In genomic region chr20:20367681-20368413, GRCh38 we compare ENCODE assay signal across 8 cellular contexts. TPM values are rescaled to one million over a fixed set of nuclear protein-coding genes. Genes with fewer than 3 reads are reported as not detected.
DNase-seq lines count a peak whose midpoint lies in the region; ATAC-seq, FAIRE-seq and TF ChIP-seq lines count a peak whose summit lies in the region.

Gene INSM1, plus strand, starts transcription at chr20:20368104. Its CDS starts 164 bp downstream, at chr20:20368268.

- FAIRE-seq in frontal cortex (lab: Jason Lieb, UNC) (no peak), small intestine (lab: Jason Lieb, UNC) (no peak)

- H3K27me3 Mint-ChIP-seq in CD8-positive, alpha-beta memory T cell: peaks cover 45 to 63% of the 10 kb centered on the region in 2 donors

- no peak within 1 kb of the TSS for H3K27ac Mint-ChIP-seq in CD8-positive, alpha-beta memory T cell

- CTCF ChIA-PET in CD8-positive, alpha-beta memory T cell (lab: Charles Lee): no interaction called here

- ATAC-seq in HG03095 (IDR thresholded peaks at IDR 0.05; ENCODE audit: unreplicated experiment) (no peak), HG03175 (IDR thresholded peaks at IDR 0.05; ENCODE audit: unreplicated experiment) (no peak), GM21619 (IDR thresholded peaks at IDR 0.05; ENCODE audit: unreplicated experiment) (no peak)

- peaks cover 12 to 34% (median 13%) of the 10 kb centered on the region in 3 donors for H3K4me1 Mint-ChIP-seq in CD8-positive, alpha-beta memory T cell

- H3K9me3 Mint-ChIP-seq in CD8-positive, alpha-beta memory T cell: no peaks in the 10 kb centered on the region

- no peaks in the 10 kb centered on the region for H3K36me3 ChIP-seq in CD8-positive, alpha-beta memory T cell (ENCODE audit: insufficient read depth, low read length)
- no peaks in the 10 kb centered on the region for H3K36me3 ChIP-seq in small intestine (ENCODE audit: control insufficient read depth in 2 of 2, insufficient read depth in 2 of 2, low read length in 2 of 2)

- H3K4me1 ChIP-seq in CD8-positive, alpha-beta memory T cell (ENCODE audit: insufficient read depth, low read length): no peaks in the 10 kb centered on the region
- peaks cover 0 to 2% of the 10 kb centered on the region in 2 donors for H3K4me1 ChIP-seq in small intestine (ENCODE audit: control insufficient read depth in 2 of 2, insufficient read depth in 1 of 2, low read depth in 1 of 2, low read length in 1 of 2)

- H3K9me3 ChIP-seq in CD8-positive, alpha-beta memory T cell (ENCODE audit: low read length): no peaks in the 10 kb centered on the region
- no peaks in the 10 kb centered on the region for H3K9me3 ChIP-seq in small intestine (ENCODE audit: control insufficient read depth, low read depth)

- no peak for TF ChIP-seq CTCF in HL-60 (IDR thresholded peaks at IDR 0.05; ENCODE audit: insufficient read depth, low read length)

- 1 to 3% (median 1%) methylated on average over 52 to 101 of the region's 101 CpGs for WGBS in small intestine, 3 donors

- peaks cover 7% of the 10 kb centered on the region for H3K27me3 ChIP-seq in CD8-positive, alpha-beta memory T cell (ENCODE audit: insufficient read depth, low read length, poor library complexity, severe bottlenecking)
- peaks cover 78% of the 10 kb centered on the region for H3K27me3 ChIP-seq in HL-60 (ENCODE audit: insufficient read depth, poor library complexity, severe bottlenecking)
- H3K27me3 ChIP-seq in small intestine (ENCODE audit: control insufficient read depth in 2 of 2, insufficient read depth in 2 of 2, low read length in 2 of 2): peaks cover 37 to 41% of the 10 kb centered on the region in 2 donors

- POLR2A ChIA-PET in CD8-positive, alpha-beta memory T cell (lab: Charles Lee): no interaction called here

- H3K4me3 Mint-ChIP-seq in CD8-positive, alpha-beta memory T cell: peak within 1 kb of the TSS in 4 of 7 donors; percentile 41 to 53 (median 49)

- H3K27ac ChIP-seq in CD8-positive, alpha-beta memory T cell (ENCODE audit: low read depth, low read length): no peak within 1 kb of the TSS
- H3K27ac ChIP-seq in HL-60 (replicated peaks): no peak within 1 kb of the TSS
- no peak within 1 kb of the TSS for H3K27ac ChIP-seq in small intestine (ENCODE audit: low read depth in 1 of 2, low read length in 1 of 2)

- no peak for DNase-seq in CD8-positive, alpha-beta memory T cell
- DNase-seq in HL-60 (ENCODE audit: low read depth in 1 of 2, low spot score in 1 of 2): no peak
- peak; percentile 97 to 100 for DNase-seq in SHP77 (lab: John Stamatoyannopoulos, UW)
- DNase-seq in frontal cortex (ENCODE audit: low spot score in 2 of 2): peak; percentile 64 to 80
- no peak for DNase-seq in small intestine

- H3K36me3 Mint-ChIP-seq in CD8-positive, alpha-beta memory T cell: no peaks in the 10 kb centered on the region

- no peak within 1 kb of the TSS for H3K4me3 ChIP-seq in CD8-positive, alpha-beta memory T cell (ENCODE audit: low read length)
- H3K4me3 ChIP-seq in HL-60 (replicated peaks; ENCODE audit: insufficient read depth, low read length) (peak within 1 kb of the TSS; percentile 35), small intestine (ENCODE audit: low read depth in 1 of 2, low read length in 2 of 2) (peak within 1 kb of the TSS; percentile 22 to 35)

RNA-seq across cellular contexts. Expression of gene INSM1, which starts in this region (rescaled TPM):
- 1 to 10 TPM; 7.4 to 7.7 TPM for total RNA-seq in CD8-positive, alpha-beta memory T cell
- polyA plus RNA-seq in CD8-positive, alpha-beta memory T cell: not detected
- total RNA-seq in frontal cortex: 8.6 TPM
- polyA plus RNA-seq in small intestine: 1 to 10 TPM; 1.3 to 2.8 (median 2.2) TPM

Comparison
In these comparisons a context has a peak if more than half of its experiments do, and no peak if none do; other contexts are left out.
1. DNase-seq: peak in SHP77 (2 of 2) and frontal cortex (2 of 2); none in CD8-positive, alpha-beta memory T cell (0 of 5), HL-60 (0 of 2) and small intestine (single experiment).